ENCODE assay signal across 1 cellular context in genomic region chr2:69948032-69948962, GRCh38.
TF ChIP-seq lines count a peak whose summit lies in the region.

No MANE protein-coding gene starts in this region.

TF ChIP-seq in HepG2, 621 proteins besides CTCF, POLR2A, EP300 and RAD21 (continued from another document):
- TF ChIP-seq ZNF407 (CRISPR knock-in tag; IDR thresholded peaks at IDR 0.05; ENCODE audit: not compliant biosample characterization) (peak; percentile 19), ZNF883 (CRISPR knock-in tag; IDR thresholded peaks at IDR 0.05; ENCODE audit: not compliant biosample characterization) (peak; percentile 23), SOX5 (CRISPR knock-in tag; IDR thresholded peaks at IDR 0.05; ENCODE audit: borderline replicate concordance) (no peak), ZNF556 (CRISPR knock-in tag; IDR thresholded peaks at IDR 0.05; ENCODE audit: borderline replicate concordance) (0 out of 2 replicates have a peak, but pooled peaks have one; percentile 74), ZNF761 (CRISPR knock-in tag; conservative IDR thresholded peaks at IDR 0.05) (no peak), KDM1A (CRISPR knock-in tag; IDR thresholded peaks at IDR 0.05) (peak; percentile 72), NFRKB (IDR thresholded peaks at IDR 0.05) (no peak), ZNF24 (IDR thresholded peaks at IDR 0.05) (no peak), CSRNP1 (CRISPR knock-in tag; IDR thresholded peaks at IDR 0.05) (no peak), HBP1 (CRISPR knock-in tag; IDR thresholded peaks at IDR 0.05; ENCODE audit: low read depth) (no peak), U2AF1 (optimal IDR thresholded peaks at IDR 0.05; ENCODE audit: low read depth, low read length) (no peak), BRF2 (CRISPR knock-in tag; IDR thresholded peaks at IDR 0.05) (no peak), ZNF292 (CRISPR knock-in tag; IDR thresholded peaks at IDR 0.05; ENCODE audit: borderline replicate concordance, low read depth) (peak; percentile 42), HOXA9 (CRISPR knock-in tag; IDR thresholded peaks at IDR 0.05; ENCODE audit: borderline replicate concordance) (no peak), THAP7 (CRISPR knock-in tag; IDR thresholded peaks at IDR 0.05) (no peak), LCORL (IDR thresholded peaks at IDR 0.05) (no peak), LCORL (CRISPR knock-in tag; IDR thresholded peaks at IDR 0.05) (peak; percentile 53; the same call in 1 of the 2 replicates), PCBP1 (IDR thresholded peaks at IDR 0.05; ENCODE audit: borderline replicate concordance, low read depth, low read length) (peak; percentile 72; the same call in 1 of the 2 replicates), ZSCAN29 (CRISPR knock-in tag; conservative IDR thresholded peaks at IDR 0.05) (no peak), TEAD3 (CRISPR knock-in tag; optimal IDR thresholded peaks at IDR 0.05; ENCODE audit: borderline replicate concordance) (peak; percentile 27)
TF ChIP-seq in HepG2: peak in this region for 100.
